In genomic region chr13:71659427-71659826, GRCh38 we compare ENCODE assay signal across 20 cellular contexts.
DNase-seq lines count a peak whose midpoint lies in the region; ATAC-seq and TF ChIP-seq lines count a peak whose summit lies in the region.
"Had no signal": no experiment of that assay in that cellular context is flagged by ENCODE, and none has a peak within 500 bp of the region (broad histone marks: within the 10 kb centered on the region; RNA-seq: fewer than 3 reads in every experiment).

No MANE protein-coding gene starts in this region.

- H3K36me3 ChIP-seq in SK-N-SH (replicated peaks in 1 of 2; ENCODE audit: control insufficient read depth in 1 of 2, insufficient read depth in 2 of 2, low read length in 1 of 2) (no peaks in the 10 kb centered on the region), ovary (no peaks in the 10 kb centered on the region)
- H3K36me3 ChIP-seq: BLaER1, SJCRH30 had no signal

- no peak overlapping the region for H2AFZ ChIP-seq in SK-N-SH (ENCODE audit: low read depth)

- TF ChIP-seq POLR2A in ovary (IDR thresholded peaks at IDR 0.05), result no peak

- no peak overlapping the region for H3K4me3 Mint-ChIP-seq in nephron progenitor cell
- H3K4me3 Mint-ChIP-seq: CD8-positive, alpha-beta T cell; H9; IgD-negative memory B cell had no signal

- no peaks in the 10 kb centered on the region for H3F3A ChIP-seq in SK-N-SH (replicated peaks; ENCODE audit: insufficient read depth)

- peaks cover 14% of the 10 kb centered on the region for H3K4me1 Mint-ChIP-seq in nephron progenitor cell
- H3K4me1 Mint-ChIP-seq: IgD-negative memory B cell had no signal

- CTCF ChIA-PET in SK-N-SH (lab: Yijun Ruan, JAX), result interaction anchor here (0.9 kb wide), 1 partner anchor 218 kb away, joined by 3 read pairs; no protein-coding TSS in a partner anchor

- no peak overlapping the region for H3K9ac ChIP-seq in SK-N-SH
- H3K9ac ChIP-seq: BLaER1 had no signal

- POLR2A ChIA-PET in SK-N-SH (lab: Yijun Ruan, JAX), result no interaction called here

- DNase-seq in SK-N-SH (no peak), inferior parietal cortex (ENCODE audit: extremely low spot score) (peak; percentile 33), nephron progenitor cell (no peak), ovary (no peak), SKM-1 treated with dmso at 0.1 percent for 144 hours (lab: John Stamatoyannopoulos, UW; ENCODE audit: unreplicated experiment) (no peak)
- DNase-seq in activated CD4-positive, alpha-beta T cell treated with anti-CD3 and anti-CD28 coated beads, Interleukin-2, amount 50 U/mL, for 48 hours, result no peak
- no peak for DNase-seq in NK-92 treated with Interleukin-12 subunit alpha and Interleukin-12 subunit beta, amount 100 ng/mL, for 24 hours (lab: John Stamatoyannopoulos, UW)
- DNase-seq: 8988T; CD8-positive, alpha-beta T cell; DMS79 treated with DMSO at 0.1 percent for 48 hours; H9; NCI-H1105 treated with DMSO at 0.1 percent for 48 hours; NCI-H1694 treated with DMSO at 0.1 percent for 48 hours; NCI-H748 treated with DMSO at 0.1 percent for 48 hours; PC-3 had no signal

- peaks cover 8% of the 10 kb centered on the region for H3K36me3 Mint-ChIP-seq in nephron progenitor cell (ENCODE audit: low read depth)
- H3K36me3 Mint-ChIP-seq: CD8-positive, alpha-beta T cell; IgD-negative memory B cell had no signal

- no peaks in the 10 kb centered on the region for H3K9me2 ChIP-seq in SK-N-SH

- H3K27me3 ChIP-seq in SK-N-SH (ENCODE audit: insufficient read depth) (no peaks in the 10 kb centered on the region), ovary (no peaks in the 10 kb centered on the region)
- H3K27me3 ChIP-seq: BLaER1, SJCRH30 had no signal

- H3K4me1 ChIP-seq in SK-N-SH (ENCODE audit: control insufficient read depth in 1 of 2, insufficient read depth in 2 of 2, low read depth in 1 of 2, low read length in 1 of 2) (peaks cover 0 to 4% of the 10 kb centered on the region in 2 experiments; a peak in 2 of 4 replicates), ovary (ENCODE audit: insufficient read depth) (no peaks in the 10 kb centered on the region)
- H3K4me1 ChIP-seq: BLaER1 had no signal

- no peak overlapping the region for H3K4me2 ChIP-seq in SK-N-SH
- H3K4me2 ChIP-seq: BLaER1 had no signal

- H3K9me3 ChIP-seq in SK-N-SH, result no peaks in the 10 kb centered on the region
- no peaks in the 10 kb centered on the region for H3K9me3 ChIP-seq in ovary
- H3K9me3 ChIP-seq: BLaER1, SJCRH30 had no signal

- ATAC-seq in SK-N-SH treated with all-trans-retinoic acid at 6 μM for 48 hours, result peak; percentile 70
- ATAC-seq: CD8-positive, alpha-beta T cell; PC-3 had no signal

- intact Hi-C loops in ovary (cut with DNase I), result no loop called here

- TF ChIP-seq CTCF in SK-N-SH (IDR thresholded peaks at IDR 0.05), result no peak
- no peak for TF ChIP-seq CTCF in nephron progenitor cell (IDR thresholded peaks at IDR 0.05)
- TF ChIP-seq CTCF in ovary (IDR thresholded peaks at IDR 0.05), result no peak

- no peaks in the 10 kb centered on the region for H3K27me3 Mint-ChIP-seq in nephron progenitor cell (ENCODE audit: low read depth, poor library complexity)
- H3K27me3 Mint-ChIP-seq: IgD-negative memory B cell had no signal

- H4K20me1 ChIP-seq in SK-N-SH (ENCODE audit: insufficient read depth), result no peaks in the 10 kb centered on the region
- H4K20me1 ChIP-seq: BLaER1 had no signal

- peak overlapping the region; percentile 69 for H3K27ac Mint-ChIP-seq in nephron progenitor cell
- H3K27ac Mint-ChIP-seq: CD8-positive, alpha-beta T cell; IgD-negative memory B cell had no signal

- H3K27ac ChIP-seq in SK-N-SH (ENCODE audit: low read depth in 2 of 2, low read length in 1 of 2) (peak overlapping the region in 1 of 2 experiments; percentile 67; a peak in 2 of 4 replicates), ovary (no peak overlapping the region)
- H3K27ac ChIP-seq: BLaER1, RWPE1, SJCRH30 had no signal

- no peaks in the 10 kb centered on the region for H3K9me3 Mint-ChIP-seq in nephron progenitor cell
- H3K9me3 Mint-ChIP-seq: CD8-positive, alpha-beta T cell; H9; IgD-negative memory B cell had no signal

- TF ChIP-seq EP300 in SK-N-SH (IDR thresholded peaks at IDR 0.05; ENCODE audit: borderline replicate concordance in 1 of 2, low read depth in 1 of 2, low read length in 1 of 2), result no peak
- no peak for TF ChIP-seq EP300 in ovary (IDR thresholded peaks at IDR 0.05)

- TF ChIP-seq RAD21 in SK-N-SH (IDR thresholded peaks at IDR 0.05; ENCODE audit: low read length), result no peak

- H3K4me3 ChIP-seq in SK-N-SH (ENCODE audit: low read depth in 2 of 2, low read length in 1 of 2) (no peak overlapping the region), ovary (no peak overlapping the region)
- H3K4me3 ChIP-seq: BLaER1, SJCRH30 had no signal

- H3K79me2 ChIP-seq in SK-N-SH (ENCODE audit: insufficient read depth), result no peaks in the 10 kb centered on the region

TF ChIP-seq in SK-N-SH treated with all-trans-retinoic acid at 6 μM for 48 hours, 23 proteins besides CTCF, POLR2A, EP300 and RAD21:
- TF ChIP-seq CSRNP3 (CRISPR knock-in tag; IDR thresholded peaks at IDR 0.05) (no peak), ZNF8 (CRISPR knock-in tag; IDR thresholded peaks at IDR 0.05) (no peak), ZFP3 (CRISPR knock-in tag; IDR thresholded peaks at IDR 0.05) (no peak), RARB (CRISPR knock-in tag; IDR thresholded peaks at IDR 0.05) (no peak), ISL1 (CRISPR knock-in tag; IDR thresholded peaks at IDR 0.05) (peak; percentile 78), ZFP30 (CRISPR knock-in tag; IDR thresholded peaks at IDR 0.05) (no peak), OSR1 (CRISPR knock-in tag; IDR thresholded peaks at IDR 0.05) (no peak)
- TF ChIP-seq, protein P1, sequence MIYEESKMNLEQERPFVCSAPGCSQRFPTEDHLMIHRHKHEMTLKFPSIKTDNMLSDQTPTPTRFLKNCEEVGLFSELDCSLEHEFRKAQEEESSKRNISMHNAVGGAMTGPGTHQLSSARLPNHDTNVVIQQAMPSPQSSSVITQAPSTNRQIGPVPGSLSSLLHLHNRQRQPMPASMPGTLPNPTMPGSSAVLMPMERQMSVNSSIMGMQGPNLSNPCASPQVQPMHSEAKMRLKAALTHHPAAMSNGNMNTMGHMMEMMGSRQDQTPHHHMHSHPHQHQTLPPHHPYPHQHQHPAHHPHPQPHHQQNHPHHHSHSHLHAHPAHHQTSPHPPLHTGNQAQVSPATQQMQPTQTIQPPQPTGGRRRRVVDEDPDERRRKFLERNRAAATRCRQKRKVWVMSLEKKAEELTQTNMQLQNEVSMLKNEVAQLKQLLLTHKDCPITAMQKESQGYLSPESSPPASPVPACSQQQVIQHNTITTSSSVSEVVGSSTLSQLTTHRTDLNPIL (CRISPR knock-in tag; IDR thresholded peaks at IDR 0.05; ENCODE audit: low read depth), result no peak

TF ChIP-seq in SK-N-SH, 30 proteins besides CTCF, POLR2A, EP300 and RAD21 (continues in another document):
- TF ChIP-seq FOXM1 (IDR thresholded peaks at IDR 0.05; ENCODE audit: low read depth), result no peak
- TF ChIP-seq GABPA (IDR thresholded peaks at IDR 0.05; ENCODE audit: low read depth), result no peak
- no peak for TF ChIP-seq EZH2phosphoT487 (IDR thresholded peaks at IDR 0.05; ENCODE audit: borderline replicate concordance, low read depth)
- TF ChIP-seq NFIC (IDR thresholded peaks at IDR 0.05; ENCODE audit: borderline replicate concordance), result no peak
- no peak for TF ChIP-seq TEAD4 (IDR thresholded peaks at IDR 0.05; ENCODE audit: borderline replicate concordance, insufficient read depth)
- TF ChIP-seq RFX5 (IDR thresholded peaks at IDR 0.05; ENCODE audit: low read length), result no peak
- TF ChIP-seq SMC3 (IDR thresholded peaks at IDR 0.05; ENCODE audit: low read depth, low read length), result no peak
- no peak for TF ChIP-seq POLR2AphosphoS5 (IDR thresholded peaks at IDR 0.05; ENCODE audit: low read depth, low read length)
- TF ChIP-seq MEF2A (IDR thresholded peaks at IDR 0.05; ENCODE audit: borderline replicate concordance, low read depth), result no peak
- TF ChIP-seq USF2 (IDR thresholded peaks at IDR 0.05; ENCODE audit: borderline replicate concordance, low read depth, low read length), result no peak
- TF ChIP-seq YY1 (IDR thresholded peaks at IDR 0.05; ENCODE audit: low read depth), result no peak
- no peak for TF ChIP-seq REST (IDR thresholded peaks at IDR 0.05; ENCODE audit: low read depth, low read length)
